In the genomic region with DNA sequence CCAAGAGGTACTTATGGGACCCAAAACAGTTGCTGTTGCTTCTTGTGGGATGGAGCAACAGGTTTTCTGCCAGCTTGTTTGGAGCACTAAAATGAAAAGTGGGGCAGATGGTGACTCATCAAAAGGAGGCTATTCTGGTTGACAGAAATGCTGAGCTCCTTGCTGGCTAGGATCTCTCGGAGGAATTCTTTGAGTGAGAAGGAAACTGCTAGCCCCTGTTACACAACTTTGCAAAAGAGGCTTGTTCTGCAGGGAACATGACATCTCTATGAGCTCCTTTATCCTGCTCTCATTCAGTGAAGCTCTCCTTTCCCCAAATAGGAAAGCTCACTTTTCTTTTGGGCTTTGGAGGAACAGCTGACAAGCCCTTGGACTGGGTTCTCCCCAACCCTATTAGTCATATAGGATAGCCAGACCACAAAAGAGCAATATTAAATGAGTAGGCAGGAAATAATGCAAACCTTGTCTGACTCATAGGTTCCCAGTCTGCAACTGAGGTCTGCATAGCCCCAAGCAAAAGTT, we compare ENCODE assay signal across 10 cellular contexts.
DNase-seq lines count a peak whose midpoint lies in the region; ATAC-seq and TF ChIP-seq lines count a peak whose summit lies in the region.
"Had no signal": no experiment of that assay in that cellular context is flagged by ENCODE, and none has a peak within 500 bp of the region (broad histone marks: within the 10 kb centered on the region; RNA-seq: fewer than 3 reads in every experiment).

No MANE protein-coding gene starts in this region.

- no peaks in the 10 kb centered on the region for H3K36me3 Mint-ChIP-seq in naive thymus-derived CD4-positive, alpha-beta T cell
- no peaks in the 10 kb centered on the region for H3K36me3 Mint-ChIP-seq in glutamatergic neuron (ENCODE audit: unreplicated experiment)
- H3K36me3 Mint-ChIP-seq in naive thymus-derived CD8-positive, alpha-beta T cell: no peaks in the 10 kb centered on the region

- intact Hi-C loops in naive thymus-derived CD4-positive, alpha-beta T cell (cut with micrococcal nuclease): no loop called here

- TF ChIP-seq EP300 in suprapubic skin (IDR thresholded peaks at IDR 0.05): no peak

- H3K9me3 Mint-ChIP-seq in naive thymus-derived CD4-positive, alpha-beta T cell: peaks cover 0 to 2% (median 0%) of the 10 kb centered on the region in 11 donors
- H3K9me3 Mint-ChIP-seq in glutamatergic neuron (ENCODE audit: unreplicated experiment): no peaks in the 10 kb centered on the region
- no peaks in the 10 kb centered on the region for H3K9me3 Mint-ChIP-seq in naive thymus-derived CD8-positive, alpha-beta T cell
- H3K9me3 Mint-ChIP-seq: activated T-helper 2 cell treated with anti-CD3 and anti-CD28 coated beads, Interferon-gamma antibody, Interleukin-2, Interleukin-4, amounts not matched to agents 10 μg/mL and 5 μg/mL and 100 μg/mL, durations not matched to agents 14 hours and 24 hours and 36 hours had no signal

- H3K4me3 ChIP-seq in NB4 (ENCODE audit: low read depth, low read length) (peak overlapping the region; percentile 47), suprapubic skin (no peak overlapping the region)
- H3K4me3 ChIP-seq in naive thymus-derived CD4-positive, alpha-beta T cell (ENCODE audit: low read length): no peak overlapping the region

- no peaks in the 10 kb centered on the region for H3K36me3 ChIP-seq in naive thymus-derived CD4-positive, alpha-beta T cell (ENCODE audit: control insufficient read depth in 2 of 3, insufficient read depth in 3 of 3, low read length in 3 of 3)
- H3K36me3 ChIP-seq in suprapubic skin: peaks cover 88% of the 10 kb centered on the region

- POLR2A ChIA-PET in naive thymus-derived CD4-positive, alpha-beta T cell (lab: Charles Lee): no interaction called here
- POLR2A ChIA-PET in naive thymus-derived CD8-positive, alpha-beta T cell (lab: Charles Lee): no interaction called here

- H3K4me1 ChIP-seq in naive thymus-derived CD4-positive, alpha-beta T cell (ENCODE audit: control insufficient read depth in 2 of 2, insufficient read depth in 2 of 2, low read length in 2 of 2): no peaks in the 10 kb centered on the region
- peaks cover 12% of the 10 kb centered on the region for H3K4me1 ChIP-seq in suprapubic skin

- TF ChIP-seq CTCF in NB4 (IDR thresholded peaks at IDR 0.05; ENCODE audit: low read depth, low read length) (no peak), suprapubic skin (IDR thresholded peaks at IDR 0.05) (no peak), glutamatergic neuron (IDR thresholded peaks at IDR 0.05; ENCODE audit: partially characterized antibody, unreplicated experiment) (no peak)

- CTCF ChIA-PET in naive thymus-derived CD4-positive, alpha-beta T cell (lab: Charles Lee): no interaction called here

- H3K4me3 Mint-ChIP-seq in naive thymus-derived CD4-positive, alpha-beta T cell: no peak overlapping the region
- no peak overlapping the region for H3K4me3 Mint-ChIP-seq in glutamatergic neuron (ENCODE audit: unreplicated experiment)
- no peak overlapping the region for H3K4me3 Mint-ChIP-seq in naive thymus-derived CD8-positive, alpha-beta T cell

- ATAC-seq in naive thymus-derived CD4-positive, alpha-beta T cell: peak; percentile 84
- ATAC-seq in naive thymus-derived CD8-positive, alpha-beta T cell: no peak

- DNase-seq in EH (ENCODE audit: low read depth) (peak; percentile 93), NB4 (ENCODE audit: low read depth) (peak; percentile 91), caudate nucleus (lab: John Stamatoyannopoulos, UW) (peak in 13 of 61 donors; percentile 7 to 73 (median 23)), suprapubic skin (ENCODE audit: low spot score in 2 of 2) (no peak), glutamatergic neuron (no peak)
- no peak for DNase-seq in naive thymus-derived CD4-positive, alpha-beta T cell
- DNase-seq in activated CD4-positive, alpha-beta T cell treated with anti-CD3 and anti-CD28 coated beads for 4 hours: no peak
- DNase-seq in naive thymus-derived CD8-positive, alpha-beta T cell: no peak
- DNase-seq: NCI-H2081 had no signal

- H3K27ac ChIP-seq in caudate nucleus (ENCODE audit: low read depth, low read length) (peak overlapping the region; percentile 77), suprapubic skin (no peak overlapping the region)
- no peak overlapping the region for H3K27ac ChIP-seq in naive thymus-derived CD4-positive, alpha-beta T cell (ENCODE audit: low read depth, low read length)

- no peaks in the 10 kb centered on the region for H3K9me3 ChIP-seq in naive thymus-derived CD4-positive, alpha-beta T cell (ENCODE audit: control insufficient read depth in 2 of 3, low read length in 3 of 3)
- H3K9me3 ChIP-seq in suprapubic skin: no peaks in the 10 kb centered on the region

- no peak overlapping the region for H3K27ac Mint-ChIP-seq in naive thymus-derived CD4-positive, alpha-beta T cell
- H3K27ac Mint-ChIP-seq in glutamatergic neuron (ENCODE audit: unreplicated experiment): no peak overlapping the region
- no peak overlapping the region for H3K27ac Mint-ChIP-seq in naive thymus-derived CD8-positive, alpha-beta T cell
- H3K27ac Mint-ChIP-seq: activated T-helper 2 cell treated with anti-CD3 and anti-CD28 coated beads, Interferon-gamma antibody, Interleukin-2, Interleukin-4, amounts not matched to agents 10 μg/mL and 5 μg/mL and 100 μg/mL, durations not matched to agents 14 hours and 24 hours and 36 hours had no signal

- peaks cover 0 to 8% (median 0%) of the 10 kb centered on the region in 7 donors for H3K4me1 Mint-ChIP-seq in naive thymus-derived CD4-positive, alpha-beta T cell
- no peaks in the 10 kb centered on the region for H3K4me1 Mint-ChIP-seq in glutamatergic neuron (ENCODE audit: low read depth, unreplicated experiment)
- H3K4me1 Mint-ChIP-seq in naive thymus-derived CD8-positive, alpha-beta T cell: peaks cover 0 to 2% (median 0%) of the 10 kb centered on the region in 4 donors

- no peaks in the 10 kb centered on the region for H3K27me3 ChIP-seq in naive thymus-derived CD4-positive, alpha-beta T cell (ENCODE audit: control insufficient read depth in 2 of 2, insufficient read depth in 2 of 2, low read length in 2 of 2)
- H3K27me3 ChIP-seq in suprapubic skin: no peaks in the 10 kb centered on the region

- no peak for TF ChIP-seq POLR2A in NB4 (IDR thresholded peaks at IDR 0.05; ENCODE audit: extremely low read depth, insufficient read length)
- no peak for TF ChIP-seq POLR2A in suprapubic skin (IDR thresholded peaks at IDR 0.05)

- H3K27me3 Mint-ChIP-seq in naive thymus-derived CD4-positive, alpha-beta T cell: peaks cover 0 to 7% (median 3%) of the 10 kb centered on the region in 5 donors
- H3K27me3 Mint-ChIP-seq in glutamatergic neuron (ENCODE audit: unreplicated experiment): peaks cover 2% of the 10 kb centered on the region
- H3K27me3 Mint-ChIP-seq in naive thymus-derived CD8-positive, alpha-beta T cell: peaks cover 0 to 3% (median 0%) of the 10 kb centered on the region in 5 donors

- WGBS in suprapubic skin: 35% methylated on average over 1 of the region's 1 CpG

Comparison
In these comparisons a context has a peak if more than half of its experiments do, and no peak if none do; other contexts are left out.
1. DNase-seq: peak in EH (single experiment) and NB4 (single experiment); none in naive thymus-derived CD4-positive, alpha-beta T cell (0 of 9), suprapubic skin (0 of 2), activated CD4-positive, alpha-beta T cell treated with anti-CD3 and anti-CD28 coated beads for 4 hours (0 of 2), glutamatergic neuron (single experiment) and naive thymus-derived CD8-positive, alpha-beta T cell (0 of 10).